In the genomic region with DNA sequence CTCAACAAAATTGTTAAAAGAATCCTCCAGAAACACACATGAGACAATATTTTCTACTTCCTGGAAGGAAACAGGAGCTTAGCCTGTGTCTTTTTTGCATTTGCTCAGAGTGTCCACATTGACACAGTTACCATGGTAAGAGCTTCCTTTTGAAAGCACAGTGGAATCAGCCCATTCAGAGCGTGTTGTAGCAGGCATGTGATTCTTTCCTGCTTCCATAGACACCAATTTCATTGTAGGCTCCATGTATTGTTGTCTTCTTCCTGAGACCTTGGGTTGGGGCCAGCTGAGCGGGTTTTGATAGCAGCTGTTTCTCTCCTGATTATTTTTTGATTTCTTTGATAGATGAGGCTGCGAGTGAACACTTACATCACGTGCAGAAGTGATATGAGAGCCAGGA, we compare ENCODE assay signal across 13 cellular contexts. TPM values are rescaled to one million over a fixed set of nuclear protein-coding genes. Genes with fewer than 3 reads are reported as not detected.
DNase-seq lines count a peak whose midpoint lies in the region; ATAC-seq and TF ChIP-seq lines count a peak whose summit lies in the region.
"Had no signal": no experiment of that assay in that cellular context is flagged by ENCODE, and none has a peak within 500 bp of the region (broad histone marks: within the 10 kb centered on the region; RNA-seq: fewer than 3 reads in every experiment).

No MANE protein-coding gene starts in this region.

- H3K27ac Mint-ChIP-seq in osteocyte (ENCODE audit: unreplicated experiment) = peak overlapping the region; percentile 87
- H3K27ac Mint-ChIP-seq: activated CD8-positive, alpha-beta memory T cell treated with anti-CD3 and anti-CD28 coated beads, Interleukin-2, amount 10 ng/mL, durations not matched to agents 7 days and 5 days had no signal

- peaks cover 69% of the 10 kb centered on the region for H3K4me1 Mint-ChIP-seq in osteocyte (ENCODE audit: unreplicated experiment)
- H3K4me1 Mint-ChIP-seq: activated CD8-positive, alpha-beta memory T cell treated with anti-CD3 and anti-CD28 coated beads, Interleukin-2, amount 10 ng/mL, durations not matched to agents 7 days and 5 days had no signal

- H3K4me1 ChIP-seq in SJCRH30 (peaks cover 30% of the 10 kb centered on the region), heart right ventricle (peaks cover 6 to 58% (median 34%) of the 10 kb centered on the region in 9 donors)
- H3K4me1 ChIP-seq: Peyer's patch had no signal

- intact Hi-C loops in heart right ventricle (cut with DNase I) = loop anchor here in 3 of 10 donors (5.0 kb wide), 2 partner anchors 34 to 44 kb away; partner anchors contain the start of gene PXDC1 (in 2 of the 3)

- no peaks in the 10 kb centered on the region for H3K9me3 ChIP-seq in SJCRH30 (replicated peaks)
- no peaks in the 10 kb centered on the region for H3K9me3 ChIP-seq in heart right ventricle
- H3K9me3 ChIP-seq: BLaER1 treated with 17β-estradiol and CSF1 and Interleukin-3, amounts not matched to agents 10 nM and 100 nM; Peyer's patch had no signal

- DNase-seq in G401 (ENCODE audit: low spot score) (peak; percentile 4), SJCRH30 (no peak), heart right ventricle (peak in 1 of 2 donors; percentile 75), osteocyte (ENCODE audit: extremely low spot score, unreplicated experiment) (no peak), NCI-H82 (lab: John Stamatoyannopoulos, UW) (no peak)
- DNase-seq: activated CD8-positive, alpha-beta memory T cell treated with anti-CD3 and anti-CD28 coated beads, Interleukin-2, amount 10 ng/mL, durations not matched to agents 7 days and 5 days; erythroblast; NCI-H187 had no signal

- H3K4me3 Mint-ChIP-seq in osteocyte (ENCODE audit: unreplicated experiment) = no peak overlapping the region
- H3K4me3 Mint-ChIP-seq: activated CD8-positive, alpha-beta memory T cell treated with anti-CD3 and anti-CD28 coated beads, Interleukin-2, amount 10 ng/mL, durations not matched to agents 7 days and 5 days had no signal

- H3K4me3 ChIP-seq in SJCRH30 = no peak overlapping the region
- no peak overlapping the region for H3K4me3 ChIP-seq in heart right ventricle
- H3K4me3 ChIP-seq: BLaER1 treated with 17β-estradiol and CSF1 and Interleukin-3, amounts not matched to agents 10 nM and 100 nM; Peyer's patch had no signal

- H3K27me3 Mint-ChIP-seq in osteocyte (ENCODE audit: unreplicated experiment) = no peaks in the 10 kb centered on the region

- no peak for TF ChIP-seq CTCF in heart right ventricle (IDR thresholded peaks at IDR 0.05)
- no peak for TF ChIP-seq CTCF in osteocyte (IDR thresholded peaks at IDR 0.05)

- in situ Hi-C loops in G401 (cut with HindIII; ENCODE audit: low sequenced_read_pairs) = no loop called here

- H3K27me3 ChIP-seq in SJCRH30 (no peaks in the 10 kb centered on the region), heart right ventricle (no peaks in the 10 kb centered on the region)
- H3K27me3 ChIP-seq: BLaER1 treated with 17β-estradiol and CSF1 and Interleukin-3, amounts not matched to agents 10 nM and 100 nM; Peyer's patch had no signal

- H3K9me3 Mint-ChIP-seq in osteocyte (ENCODE audit: unreplicated experiment) = no peaks in the 10 kb centered on the region

- ATAC-seq in heart right ventricle (peak; percentile 42 to 87 (median 82)), HG02938 (IDR thresholded peaks at IDR 0.05; ENCODE audit: unreplicated experiment) (no peak), GM19467 (IDR thresholded peaks at IDR 0.05; ENCODE audit: unreplicated experiment) (no peak), HG03045 (IDR thresholded peaks at IDR 0.05; ENCODE audit: unreplicated experiment) (no peak)
- ATAC-seq: activated CD8-positive, alpha-beta memory T cell treated with anti-CD3 and anti-CD28 coated beads, Interleukin-2, amount 10 ng/mL, durations not matched to agents 7 days and 5 days had no signal

- H3K27ac ChIP-seq in SJCRH30 (peak overlapping the region; percentile 92), heart right ventricle (peak overlapping the region in 8 of 10 donors; percentile 17 to 78 (median 51))
- H3K27ac ChIP-seq: BLaER1 treated with 17β-estradiol and CSF1 and Interleukin-3, amounts not matched to agents 10 nM and 100 nM; Peyer's patch had no signal

- 47 to 63% methylated on average over 4 of the region's 4 CpGs for WGBS in heart right ventricle, 2 donors

- H3K36me3 ChIP-seq in SJCRH30 (no peaks in the 10 kb centered on the region), heart right ventricle (no peaks in the 10 kb centered on the region)
- H3K36me3 ChIP-seq: BLaER1 treated with 17β-estradiol and CSF1 and Interleukin-3, amounts not matched to agents 10 nM and 100 nM; Peyer's patch had no signal

- H3K36me3 Mint-ChIP-seq in osteocyte (ENCODE audit: unreplicated experiment) = no peaks in the 10 kb centered on the region
- H3K36me3 Mint-ChIP-seq: activated CD8-positive, alpha-beta memory T cell treated with anti-CD3 and anti-CD28 coated beads, Interleukin-2, amount 10 ng/mL, durations not matched to agents 7 days and 5 days had no signal

RNA-seq across cellular contexts. Expression of gene PXDC1, which starts 44.9 kb away (rescaled TPM):
- total RNA-seq in G401 (2014; rRNA removed; shearing (Covaris generic)) = 1.4 and 2.1 TPM in 2 replicates
- total RNA-seq in SJCRH30 (2014; rRNA removed; shearing (Covaris generic)) = 7.8 and 8.1 TPM in 2 replicates
- total RNA-seq in heart right ventricle (10 to 100 TPM; 11.3 to 39.5 (median 21.7) TPM), osteocyte (129 and 131 TPM in 2 replicates)
- 10 to 100 TPM; 17.5 to 69.9 TPM for polyA plus RNA-seq in heart right ventricle

RNA-seq across cellular contexts. Expression of gene FAM50B, which starts 52.8 kb away (rescaled TPM):
- total RNA-seq in G401 (2014; rRNA removed; shearing (Covaris generic)) = not detected in 2 replicates
- total RNA-seq in SJCRH30 (2014; rRNA removed; shearing (Covaris generic)) = 1.1 and 1.4 TPM in 2 replicates
- total RNA-seq in heart right ventricle (10 to 100 TPM; 13.2 to 31.3 (median 22.4) TPM), osteocyte (0.37 and 0.70 TPM in 2 replicates)
- polyA plus RNA-seq in heart right ventricle = 10 to 100 TPM in 1 of 2 donors, 1 to 10 TPM in 1; 5.9 to 25.3 TPM

Comparison
In these comparisons a context has a peak if more than half of its experiments do, and no peak if none do; other contexts are left out.
1. ATAC-seq: peak in heart right ventricle (8 of 8); none in HG02938 (single experiment), GM19467 (single experiment) and HG03045 (single experiment).